16 cellular contexts compared by ENCODE assay signal in genomic region chr13:90365130-90365529, GRCh38.
DNase-seq lines count a peak whose midpoint lies in the region; ATAC-seq, FAIRE-seq and TF ChIP-seq lines count a peak whose summit lies in the region.
"Had no signal": no experiment of that assay in that cellular context is flagged by ENCODE, and none has a peak within 500 bp of the region (broad histone marks: within the 10 kb centered on the region; RNA-seq: fewer than 3 reads in every experiment).

No MANE protein-coding gene starts in this region.

- H3K27me3 Mint-ChIP-seq in immature natural killer cell (ENCODE audit: low read depth in 3 of 3): peaks cover 0 to 1% (median 0%) of the 10 kb centered on the region in 3 donors

- H3K9me3 Mint-ChIP-seq in immature natural killer cell: peaks cover 8 to 24% (median 11%) of the 10 kb centered on the region in 6 donors

- no peaks in the 10 kb centered on the region for H3K9me3 ChIP-seq in liver (ENCODE audit: control insufficient read depth in 4 of 4, low read length in 3 of 4)
- H3K9me3 ChIP-seq in right lobe of liver: no peaks in the 10 kb centered on the region
- no peaks in the 10 kb centered on the region for H3K9me3 ChIP-seq in pancreas
- H3K9me3 ChIP-seq: psoas muscle, vagina had no signal

- no peak overlapping the region for H3K27ac Mint-ChIP-seq in immature natural killer cell
- H3K27ac Mint-ChIP-seq: stimulated activated effector memory CD8-positive, alpha-beta T cell treated with anti-CD3 and anti-CD28 coated beads, Interleukin-12 subunit alpha, Interleukin-12 subunit beta, amount 100 ng/mL, for 72 hours had no signal

- WGBS in liver: 89% methylated on average over 1 of the region's 1 CpG
- WGBS in right lobe of liver (ENCODE audit: insufficient coverage, low coverage, low lambda C conversion rate, missing lambda C conversion rate): 90% methylated on average over 1 of the region's 1 CpG
- 94 to 98% methylated on average over 1 of the region's 1 CpG for WGBS in pancreas, 2 donors

- TF ChIP-seq CTCF in liver (IDR thresholded peaks at IDR 0.05; ENCODE audit: low read depth, low read length, missing input control) (no peak), right lobe of liver (IDR thresholded peaks at IDR 0.05) (peak in 1 of 4 donors; percentile 18), WI38 (IDR thresholded peaks at IDR 0.05; ENCODE audit: low read depth, low read length) (0 out of 2 replicates have a peak, but pooled peaks have one; percentile 4), fibroblast of the aortic adventitia (IDR thresholded peaks at IDR 0.05; ENCODE audit: insufficient read depth, low read length) (no peak), pancreas (IDR thresholded peaks at IDR 0.05) (no peak)

- H3K4me1 Mint-ChIP-seq in immature natural killer cell: no peaks in the 10 kb centered on the region
- H3K4me1 Mint-ChIP-seq: stimulated activated effector memory CD8-positive, alpha-beta T cell treated with anti-CD3 and anti-CD28 coated beads, Interleukin-12 subunit alpha, Interleukin-12 subunit beta, amount 100 ng/mL, for 72 hours had no signal

- H3K36me3 Mint-ChIP-seq in immature natural killer cell: no peaks in the 10 kb centered on the region
- H3K36me3 Mint-ChIP-seq: stimulated activated effector memory CD8-positive, alpha-beta T cell treated with anti-CD3 and anti-CD28 coated beads, Interleukin-12 subunit alpha, Interleukin-12 subunit beta, amount 100 ng/mL, for 72 hours had no signal

- no peaks in the 10 kb centered on the region for H3K36me3 ChIP-seq in liver (ENCODE audit: control insufficient read depth in 4 of 4, insufficient read depth in 3 of 4, low read depth in 1 of 4, low read length in 3 of 4)
- H3K36me3 ChIP-seq in right lobe of liver: no peaks in the 10 kb centered on the region
- H3K36me3 ChIP-seq in pancreas: no peaks in the 10 kb centered on the region
- H3K36me3 ChIP-seq: BLaER1, vagina had no signal

- H3K4me3 ChIP-seq in liver (ENCODE audit: low read depth in 1 of 3, low read length in 3 of 3) (no peak overlapping the region), right lobe of liver (no peak overlapping the region), WI38 (ENCODE audit: low read depth, low read length) (no peak overlapping the region), fibroblast of the aortic adventitia (ENCODE audit: low read depth, low read length) (no peak overlapping the region), pancreas (no peak overlapping the region)
- H3K4me3 ChIP-seq: BLaER1, psoas muscle, vagina had no signal

- no peak overlapping the region for H3K9ac ChIP-seq in liver (ENCODE audit: low read depth in 1 of 2, low read length in 2 of 2)
- H3K9ac ChIP-seq: BLaER1 had no signal

- H3K4me3 Mint-ChIP-seq in immature natural killer cell: no peak overlapping the region
- H3K4me3 Mint-ChIP-seq: stimulated activated effector memory CD8-positive, alpha-beta T cell treated with anti-CD3 and anti-CD28 coated beads, Interleukin-12 subunit alpha, Interleukin-12 subunit beta, amount 100 ng/mL, for 72 hours had no signal

- ATAC-seq in right lobe of liver: no peak
- no peak for ATAC-seq in pancreas
- ATAC-seq: psoas muscle; stimulated activated effector memory CD8-positive, alpha-beta T cell treated with anti-CD3 and anti-CD28 coated beads, Interleukin-12 subunit alpha, Interleukin-12 subunit beta, amount 100 ng/mL, for 72 hours had no signal

- DNase-seq in right lobe of liver: no peak
- peak; percentile 7 for DNase-seq in fibroblast of the aortic adventitia (ENCODE audit: low read depth)
- no peak for DNase-seq in immature natural killer cell
- DNase-seq in NCI-H1930 (lab: John Stamatoyannopoulos, UW): no peak
- DNase-seq in T-helper 9 cell: no peak
- no peak for DNase-seq in pancreas
- DNase-seq: activated CD8-positive, alpha-beta memory T cell treated with anti-CD3 and anti-CD28 coated beads, Interleukin-2, amount 50 U/mL, for 4 hours; NCI-H1105; psoas muscle; stimulated activated CD4-positive, alpha-beta T cell treated with anti-CD3 and anti-CD28 coated beads, Interleukin-2, amount 100 ng/mL, for 48 hours had no signal

- FAIRE-seq in pancreas (lab: Jason Lieb, UNC): no peak
- FAIRE-seq: GM18507 had no signal

- intact Hi-C loops in right lobe of liver (cut with DNase I): no loop called here
- intact Hi-C loops in pancreas (cut with DNase I): no loop called here

- TF ChIP-seq RAD21 in liver (IDR thresholded peaks at IDR 0.05): peak; percentile 20 to 27

- peaks cover 0 to 4% (median 0%) of the 10 kb centered on the region in 4 donors for H3K27me3 ChIP-seq in liver (ENCODE audit: control insufficient read depth in 4 of 4, insufficient read depth in 4 of 4, low read length in 3 of 4)
- H3K27me3 ChIP-seq in right lobe of liver: no peaks in the 10 kb centered on the region
- no peaks in the 10 kb centered on the region for H3K27me3 ChIP-seq in pancreas
- H3K27me3 ChIP-seq: BLaER1, vagina had no signal

- no peak for TF ChIP-seq POLR2A in right lobe of liver (IDR thresholded peaks at IDR 0.05)

- no peaks in the 10 kb centered on the region for H3K4me1 ChIP-seq in liver (ENCODE audit: control insufficient read depth in 4 of 4, insufficient read depth in 4 of 4, low read length in 3 of 4)
- H3K4me1 ChIP-seq in right lobe of liver: no peaks in the 10 kb centered on the region
- no peaks in the 10 kb centered on the region for H3K4me1 ChIP-seq in pancreas
- H3K4me1 ChIP-seq: BLaER1, psoas muscle, vagina had no signal

- H3K27ac ChIP-seq in liver (ENCODE audit: low read depth in 1 of 2, low read length in 2 of 2): no peak overlapping the region
- no peak overlapping the region for H3K27ac ChIP-seq in right lobe of liver
- H3K27ac ChIP-seq in pancreas: no peak overlapping the region
- H3K27ac ChIP-seq: BLaER1, psoas muscle, vagina had no signal

TF ChIP-seq in liver, 16 proteins besides CTCF, POLR2A, EP300 and RAD21:
- no peak for TF ChIP-seq HNF4G (IDR thresholded peaks at IDR 0.05)
- no peak for TF ChIP-seq ZBTB33 (IDR thresholded peaks at IDR 0.05)
- no peak for TF ChIP-seq REST (IDR thresholded peaks at IDR 0.05)
- TF ChIP-seq SP1 (IDR thresholded peaks at IDR 0.05): no peak
- TF ChIP-seq HNF4A (conservative IDR thresholded peaks at IDR 0.05): no peak
